Comparison of ENCODE assay signal across 15 cellular contexts in the genomic region with DNA sequence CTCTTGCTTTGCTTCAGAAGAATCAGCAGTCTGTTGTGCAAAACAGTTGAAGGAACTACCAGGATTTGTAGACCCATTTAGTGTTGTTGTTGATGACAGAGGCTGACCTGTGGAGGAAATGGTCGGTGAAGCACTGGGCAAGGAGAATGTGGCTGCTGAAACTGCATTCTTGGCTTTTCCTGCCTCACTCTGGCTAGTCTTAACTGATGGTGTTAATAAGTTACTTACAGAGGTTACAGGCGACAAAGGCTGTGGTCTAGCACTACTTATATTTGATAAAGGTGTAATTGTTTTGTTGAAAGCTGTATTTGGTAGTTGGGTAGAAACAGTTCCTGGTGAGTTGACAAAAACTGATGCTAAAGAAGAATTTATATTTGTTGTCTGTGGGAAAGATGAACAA. TPM values are rescaled to one million over a fixed set of nuclear protein-coding genes. Genes with fewer than 3 reads are reported as not detected.
DNase-seq lines count a peak whose midpoint lies in the region; ATAC-seq, FAIRE-seq and TF ChIP-seq lines count a peak whose summit lies in the region.
"Had no signal": no experiment of that assay in that cellular context is flagged by ENCODE, and none has a peak within 500 bp of the region (broad histone marks: within the 10 kb centered on the region; RNA-seq: fewer than 3 reads in every experiment).

No MANE protein-coding gene starts in this region.

- peaks cover 15 to 19% (median 18%) of the 10 kb centered on the region in 3 donors for H3K4me1 Mint-ChIP-seq in CD8-positive, alpha-beta memory T cell

- no peaks in the 10 kb centered on the region for H4K20me1 ChIP-seq in endothelial cell of umbilical vein (replicated peaks; ENCODE audit: control insufficient read depth, extremely low read depth, insufficient read depth, low read length)

- no peak overlapping the region for H3K4me2 ChIP-seq in endothelial cell of umbilical vein (ENCODE audit: insufficient read depth, low read length)

- no peaks in the 10 kb centered on the region for H3K27me3 ChIP-seq in CD8-positive, alpha-beta memory T cell (ENCODE audit: insufficient read depth, low read length, poor library complexity, severe bottlenecking)
- H3K27me3 ChIP-seq in endothelial cell of umbilical vein (ENCODE audit: control insufficient read depth in 2 of 2, insufficient read depth in 2 of 2, low read length in 2 of 2): no peaks in the 10 kb centered on the region
- H3K27me3 ChIP-seq: SJSA1 had no signal

- no peak for FAIRE-seq in endothelial cell of umbilical vein (lab: Jason Lieb, UNC)
- FAIRE-seq: colon had no signal

- H3K4me3 Mint-ChIP-seq in CD8-positive, alpha-beta memory T cell: no peak overlapping the region

- BruUV-seq in endothelial cell of umbilical vein (replicated peaks; lab: Mats Ljungman, UMichigan): TSS peak; percentile 12

- no peaks in the 10 kb centered on the region for H3K79me2 ChIP-seq in endothelial cell of umbilical vein (ENCODE audit: control insufficient read depth, insufficient read depth, low read length)

- no peaks in the 10 kb centered on the region for H3K4me1 ChIP-seq in CD8-positive, alpha-beta memory T cell (ENCODE audit: insufficient read depth, low read length)
- no peaks in the 10 kb centered on the region for H3K4me1 ChIP-seq in endothelial cell of umbilical vein (ENCODE audit: control insufficient read depth, extremely low read depth, insufficient read depth, low read length)
- H3K4me1 ChIP-seq: lower lobe of right lung, SJSA1 had no signal

- H3K9me1 ChIP-seq in endothelial cell of umbilical vein (replicated peaks; ENCODE audit: control insufficient read depth, extremely low read depth, insufficient read depth, low read length): no peaks in the 10 kb centered on the region

- no peak for TF ChIP-seq CTCF in endothelial cell of umbilical vein (IDR thresholded peaks at IDR 0.05; ENCODE audit: extremely low read depth in 1 of 2, insufficient read depth in 1 of 2, low read depth in 1 of 2, low read length in 2 of 2)

- H3K27me3 Mint-ChIP-seq in CD8-positive, alpha-beta memory T cell: no peaks in the 10 kb centered on the region

- dilution Hi-C loops in endothelial cell of umbilical vein (cut with MboI; ENCODE audit: extremely low pct_ligation_motif_present, low sequenced_read_pairs): no loop called here

- no peak overlapping the region for H2AFZ ChIP-seq in endothelial cell of umbilical vein (ENCODE audit: low read depth, low read length)

- no peak for TF ChIP-seq POLR2A in endothelial cell of umbilical vein (IDR thresholded peaks at IDR 0.05; ENCODE audit: low read depth, low read length)

- CTCF ChIA-PET in CD8-positive, alpha-beta memory T cell (lab: Charles Lee): interaction anchor here (1.1 kb wide), 1 partner anchor 89 kb away, joined by 4 read pairs; the partner anchor contains the start of gene ERMP1
- CTCF ChIA-PET in endothelial cell of umbilical vein (lab: Charles Lee): no interaction called here

- intact Hi-C loops in endothelial cell of umbilical vein (cut with micrococcal nuclease): no loop called here

- peaks cover 21 to 51% (median 31%) of the 10 kb centered on the region in 3 donors for H3K36me3 Mint-ChIP-seq in CD8-positive, alpha-beta memory T cell

- no peaks in the 10 kb centered on the region for H3K9me3 Mint-ChIP-seq in CD8-positive, alpha-beta memory T cell

- POLR2A ChIA-PET in CD8-positive, alpha-beta memory T cell (lab: Charles Lee): no interaction called here
- POLR2A ChIA-PET in endothelial cell of umbilical vein (lab: Charles Lee): no interaction called here

- no peak overlapping the region for H3K27ac ChIP-seq in CD8-positive, alpha-beta memory T cell (ENCODE audit: low read depth, low read length)
- H3K27ac ChIP-seq in endothelial cell of umbilical vein (ENCODE audit: insufficient read depth, low read depth, low read length): no peak overlapping the region
- H3K27ac ChIP-seq: lower lobe of right lung, SJSA1 had no signal

- H3K9ac ChIP-seq in endothelial cell of umbilical vein (replicated peaks; ENCODE audit: extremely low read depth, insufficient read depth, low read length): no peak overlapping the region

- no peak overlapping the region for H3K4me3 ChIP-seq in CD8-positive, alpha-beta memory T cell (ENCODE audit: low read length)
- no peak overlapping the region for H3K4me3 ChIP-seq in endothelial cell of umbilical vein (replicated peaks in 1 of 3; ENCODE audit: insufficient read depth in 1 of 3, low read depth in 1 of 3, low read length in 3 of 3)
- H3K4me3 ChIP-seq: lower lobe of right lung, SJSA1 had no signal

- peaks cover 8% of the 10 kb centered on the region for H3K36me3 ChIP-seq in CD8-positive, alpha-beta memory T cell (ENCODE audit: insufficient read depth, low read length)
- peaks cover 7 to 13% of the 10 kb centered on the region in 2 experiments for H3K36me3 ChIP-seq in endothelial cell of umbilical vein (ENCODE audit: control insufficient read depth in 2 of 2, extremely low read depth in 1 of 2, insufficient read depth in 2 of 2, low read length in 2 of 2)
- H3K36me3 ChIP-seq: SJSA1 had no signal

- ATAC-seq in GM18907 (IDR thresholded peaks at IDR 0.05; ENCODE audit: unreplicated experiment) (peak; percentile 64), HG02943 (IDR thresholded peaks at IDR 0.05; ENCODE audit: low read depth, unreplicated experiment) (peak; percentile 76), HG02885 (IDR thresholded peaks at IDR 0.05; ENCODE audit: poor library complexity, unreplicated experiment) (no peak), HG03135 (IDR thresholded peaks at IDR 0.05; ENCODE audit: unreplicated experiment) (no peak)
- ATAC-seq: lower lobe of right lung had no signal

- peak overlapping the region in 7 of 8 donors; percentile 4 to 65 (median 47) for H3K27ac Mint-ChIP-seq in CD8-positive, alpha-beta memory T cell

- peak in 1 of 5 donors; percentile 6 for DNase-seq in CD8-positive, alpha-beta memory T cell
- DNase-seq in endothelial cell of umbilical vein (ENCODE audit: low read depth, low spot score) (no peak), G401 (ENCODE audit: low spot score) (no peak), nucleus accumbens (lab: John Stamatoyannopoulos, UW) (no peak)
- DNase-seq: AML-193, erythroblast, lower lobe of right lung had no signal

- in situ Hi-C loops in G401 (cut with HindIII; ENCODE audit: low sequenced_read_pairs): no loop called here

- no peaks in the 10 kb centered on the region for H3K9me3 ChIP-seq in CD8-positive, alpha-beta memory T cell (ENCODE audit: low read length)
- no peaks in the 10 kb centered on the region for H3K9me3 ChIP-seq in endothelial cell of umbilical vein (replicated peaks; ENCODE audit: control insufficient read depth, insufficient read depth, low read length)
- H3K9me3 ChIP-seq: lower lobe of right lung, SJSA1 had no signal

TF ChIP-seq in endothelial cell of umbilical vein, 7 proteins besides CTCF, POLR2A, EP300 and RAD21:
- TF ChIP-seq MAX (IDR thresholded peaks at IDR 0.05; ENCODE audit: insufficient read depth, insufficient read length) (no peak), EZH2 (IDR thresholded peaks at IDR 0.05; ENCODE audit: borderline replicate concordance, low read depth, low read length, severe bottlenecking) (no peak), POLR2AphosphoS5 (IDR thresholded peaks at IDR 0.05; ENCODE audit: insufficient read depth, low read depth, low read length) (no peak), GATA2 (IDR thresholded peaks at IDR 0.05; ENCODE audit: insufficient read depth, insufficient read length, low read depth, low read length) (no peak), FOS (IDR thresholded peaks at IDR 0.05; ENCODE audit: borderline replicate concordance, insufficient read depth, low read length) (no peak), JUN (IDR thresholded peaks at IDR 0.05; ENCODE audit: borderline replicate concordance, insufficient read depth, insufficient read length, low read depth) (no peak), MYC (IDR thresholded peaks at IDR 0.05; ENCODE audit: low read depth, low read length) (no peak)

RNA-seq across cellular contexts. Expression of gene MLANA, which starts 31.5 kb away (rescaled TPM):
- total RNA-seq in CD8-positive, alpha-beta memory T cell: not detected
- not detected for polyA plus RNA-seq in CD8-positive, alpha-beta memory T cell
- not detected in 2 replicates for total RNA-seq in endothelial cell of umbilical vein
- not detected in 2 replicates for polyA plus RNA-seq in endothelial cell of umbilical vein
- polyA plus RNA-seq in endothelial cell of umbilical vein (2011; cell fraction: cytosol; rRNA removed): not detected in 2 replicates
- polyA plus RNA-seq in endothelial cell of umbilical vein (2011; cell fraction: nucleus; rRNA removed): not detected in 2 replicates
- 0.34 and 0.50 TPM in 2 replicates for polyA plus RNA-seq in endothelial cell of umbilical vein (2012)
- not detected in 2 replicates for polyA minus RNA-seq in endothelial cell of umbilical vein
- not detected for polyA minus RNA-seq in endothelial cell of umbilical vein (2011; cell fraction: cytosol; rRNA and poly(A)+ RNA removed)
- not detected in 2 replicates for polyA minus RNA-seq in endothelial cell of umbilical vein (2011; cell fraction: nucleus; rRNA and poly(A)+ RNA removed)
- not detected in 2 replicates for total RNA-seq in G401 (2014; rRNA removed; shearing (Covaris generic))
- total RNA-seq: lower lobe of right lung, SJSA1, skeletal muscle tissue had no signal
- polyA plus RNA-seq: adipose tissue had no signal

Comparison
In these comparisons a context has a peak if more than half of its experiments do, and no peak if none do; other contexts are left out.
1. ATAC-seq: peak in GM18907 (single experiment) and HG02943 (single experiment); none in HG02885 (single experiment) and HG03135 (single experiment).